9 cellular contexts compared by ENCODE assay signal in genomic region chr2:187230088-187230487, GRCh38.
"Had no signal": no experiment of that assay in that cellular context is flagged by ENCODE, and none has a peak within 500 bp of the region (broad histone marks: within the 10 kb centered on the region; RNA-seq: fewer than 3 reads in every experiment).

No MANE protein-coding gene starts in this region.

- H2AFZ ChIP-seq: GM23248 had no signal

- H3K27me3 Mint-ChIP-seq: IgD-negative memory B cell had no signal

- H3K4me3 ChIP-seq: GM23248 had no signal

- H3K36me3 Mint-ChIP-seq: IgD-negative memory B cell had no signal

- H3K4me3 Mint-ChIP-seq: H9, IgD-negative memory B cell had no signal

- H3K27ac ChIP-seq: GM23248, HL-60 had no signal

- DNase-seq: GM23248, H9, HCEC 1CT, KG1 had no signal

- ATAC-seq: HepG2 had no signal

- H3K27ac Mint-ChIP-seq: H9, IgD-negative memory B cell had no signal

- H3K9ac ChIP-seq: GM23248 had no signal

- FAIRE-seq: H1, H54, HepG2 had no signal
